ENCODE assay signal across 9 cellular contexts in genomic region chr3:100737334-100737733, GRCh38. TPM values are rescaled to one million over a fixed set of nuclear protein-coding genes. Genes with fewer than 3 reads are reported as not detected.
DNase-seq lines count a peak whose midpoint lies in the region; ATAC-seq, FAIRE-seq and TF ChIP-seq lines count a peak whose summit lies in the region.
"Had no signal": no experiment of that assay in that cellular context is flagged by ENCODE, and none has a peak within 500 bp of the region (broad histone marks: within the 10 kb centered on the region; RNA-seq: fewer than 3 reads in every experiment).

No MANE protein-coding gene starts in this region.

- no peaks in the 10 kb centered on the region for H3K9me1 ChIP-seq in endothelial cell of umbilical vein (replicated peaks; ENCODE audit: control insufficient read depth, extremely low read depth, insufficient read depth, low read length)

- H3K36me3 Mint-ChIP-seq in progenitor cell of endocrine pancreas (ENCODE audit: insufficient read depth), result peaks cover 22% of the 10 kb centered on the region

- no peaks in the 10 kb centered on the region for H3K9me3 ChIP-seq in endothelial cell of umbilical vein (replicated peaks; ENCODE audit: control insufficient read depth, insufficient read depth, low read length)

- CTCF ChIA-PET in endothelial cell of umbilical vein (lab: Charles Lee), result interaction anchor here (0.9 to 5.2 kb wide), 6 partner anchors 11 to 645 kb away, joined by 3 to 47 read pairs (median 8); no protein-coding TSS in a partner anchor

- H3K4me3 ChIP-seq in endothelial cell of umbilical vein (replicated peaks in 1 of 3; ENCODE audit: insufficient read depth in 1 of 3, low read depth in 1 of 3, low read length in 3 of 3), result no peak overlapping the region

- H4K20me1 ChIP-seq in endothelial cell of umbilical vein (replicated peaks; ENCODE audit: control insufficient read depth, extremely low read depth, insufficient read depth, low read length), result peaks cover 3% of the 10 kb centered on the region

- H3K4me1 ChIP-seq in endothelial cell of umbilical vein (ENCODE audit: control insufficient read depth, extremely low read depth, insufficient read depth, low read length), result no peaks in the 10 kb centered on the region

- no peak overlapping the region for H2AFZ ChIP-seq in endothelial cell of umbilical vein (ENCODE audit: low read depth, low read length)

- H3K36me3 ChIP-seq in endothelial cell of umbilical vein (ENCODE audit: control insufficient read depth in 2 of 2, extremely low read depth in 1 of 2, insufficient read depth in 2 of 2, low read length in 2 of 2), result peaks cover 9 to 41% of the 10 kb centered on the region in 2 experiments

- dilution Hi-C loops in endothelial cell of umbilical vein (cut with MboI; ENCODE audit: extremely low pct_ligation_motif_present, low sequenced_read_pairs), result no loop called here

- DNase-seq in DMS53 (lab: John Stamatoyannopoulos, UW) (peak; percentile 35), DMS53 treated with DMSO at 0.1 percent for 48 hours (lab: John Stamatoyannopoulos, UW; ENCODE audit: unreplicated experiment) (no peak), M059J (ENCODE audit: low read depth) (peak; percentile 23), endothelial cell of umbilical vein (ENCODE audit: low read depth, low spot score) (peak; percentile 48), progenitor cell of endocrine pancreas (ENCODE audit: low spot score, unreplicated experiment) (no peak)
- DNase-seq in activated CD4-positive, alpha-beta T cell treated with anti-CD3 and anti-CD28 coated beads for 4 hours, result no peak
- DNase-seq: activated naive CD8-positive, alpha-beta T cell treated with anti-CD3 and anti-CD28 coated beads, Interleukin-2, amount 10 ng/mL, durations not matched to agents 7 days and 5 days had no signal

- H3K27me3 Mint-ChIP-seq in progenitor cell of endocrine pancreas, result no peaks in the 10 kb centered on the region
- H3K27me3 Mint-ChIP-seq: activated naive CD8-positive, alpha-beta T cell treated with anti-CD3 and anti-CD28 coated beads, Interleukin-2, amount 10 ng/mL, durations not matched to agents 7 days and 5 days had no signal

- H3K27ac Mint-ChIP-seq in progenitor cell of endocrine pancreas, result no peak overlapping the region
- H3K27ac Mint-ChIP-seq: activated naive CD8-positive, alpha-beta T cell treated with anti-CD3 and anti-CD28 coated beads, Interleukin-2, amount 10 ng/mL, durations not matched to agents 7 days and 5 days had no signal

- no peaks in the 10 kb centered on the region for H3K27me3 ChIP-seq in endothelial cell of umbilical vein (ENCODE audit: control insufficient read depth in 2 of 2, insufficient read depth in 2 of 2, low read length in 2 of 2)

- H3K4me2 ChIP-seq in endothelial cell of umbilical vein (ENCODE audit: insufficient read depth, low read length), result no peak overlapping the region

- intact Hi-C loops in endothelial cell of umbilical vein (cut with micrococcal nuclease), result loop anchor here (1.0 to 2.0 kb wide), 2 partner anchors 459 to 645 kb away; no protein-coding TSS in a partner anchor

- POLR2A ChIA-PET in endothelial cell of umbilical vein (lab: Charles Lee), result no interaction called here

- H3K79me2 ChIP-seq in endothelial cell of umbilical vein (ENCODE audit: control insufficient read depth, insufficient read depth, low read length), result peaks cover 34% of the 10 kb centered on the region

- H3K9me3 Mint-ChIP-seq in progenitor cell of endocrine pancreas (ENCODE audit: low read depth), result no peaks in the 10 kb centered on the region
- H3K9me3 Mint-ChIP-seq: activated naive CD8-positive, alpha-beta T cell treated with anti-CD3 and anti-CD28 coated beads, Interleukin-2, amount 10 ng/mL, durations not matched to agents 7 days and 5 days had no signal

- no peak for FAIRE-seq in endothelial cell of umbilical vein (lab: Jason Lieb, UNC)

- no peak overlapping the region for H3K27ac ChIP-seq in endothelial cell of umbilical vein (ENCODE audit: insufficient read depth, low read depth, low read length)

- BruUV-seq in endothelial cell of umbilical vein (replicated peaks; lab: Mats Ljungman, UMichigan), result no TSS peak

- peak; percentile 19 to 36 for TF ChIP-seq CTCF in endothelial cell of umbilical vein (IDR thresholded peaks at IDR 0.05; ENCODE audit: extremely low read depth in 1 of 2, insufficient read depth in 1 of 2, low read depth in 1 of 2, low read length in 2 of 2)
- TF ChIP-seq CTCF in progenitor cell of endocrine pancreas (IDR thresholded peaks at IDR 0.05; ENCODE audit: unreplicated experiment), result peak; percentile 28

- ATAC-seq in HG03135 (IDR thresholded peaks at IDR 0.05; ENCODE audit: unreplicated experiment) (no peak), HG02970 (IDR thresholded peaks at IDR 0.05; ENCODE audit: low FRiP score, unreplicated experiment) (no peak)

- no peak overlapping the region for H3K9ac ChIP-seq in endothelial cell of umbilical vein (replicated peaks; ENCODE audit: extremely low read depth, insufficient read depth, low read length)

- H3K4me1 Mint-ChIP-seq in progenitor cell of endocrine pancreas (ENCODE audit: low read depth), result peaks cover 28% of the 10 kb centered on the region

- H3K4me3 Mint-ChIP-seq in progenitor cell of endocrine pancreas (ENCODE audit: low read depth), result no peak overlapping the region
- H3K4me3 Mint-ChIP-seq: activated naive CD8-positive, alpha-beta T cell treated with anti-CD3 and anti-CD28 coated beads, Interleukin-2, amount 10 ng/mL, durations not matched to agents 7 days and 5 days had no signal

- no peak for TF ChIP-seq POLR2A in endothelial cell of umbilical vein (IDR thresholded peaks at IDR 0.05; ENCODE audit: low read depth, low read length)

TF ChIP-seq in endothelial cell of umbilical vein, 7 proteins besides CTCF, POLR2A, EP300 and RAD21:
- TF ChIP-seq JUN (IDR thresholded peaks at IDR 0.05; ENCODE audit: borderline replicate concordance, insufficient read depth, insufficient read length, low read depth) (no peak), EZH2 (IDR thresholded peaks at IDR 0.05; ENCODE audit: borderline replicate concordance, low read depth, low read length, severe bottlenecking) (no peak), MYC (IDR thresholded peaks at IDR 0.05; ENCODE audit: low read depth, low read length) (no peak), FOS (IDR thresholded peaks at IDR 0.05; ENCODE audit: borderline replicate concordance, insufficient read depth, low read length) (no peak), POLR2AphosphoS5 (IDR thresholded peaks at IDR 0.05; ENCODE audit: insufficient read depth, low read depth, low read length) (no peak), GATA2 (IDR thresholded peaks at IDR 0.05; ENCODE audit: insufficient read depth, insufficient read length, low read depth, low read length) (no peak)
- TF ChIP-seq, protein P1, sequence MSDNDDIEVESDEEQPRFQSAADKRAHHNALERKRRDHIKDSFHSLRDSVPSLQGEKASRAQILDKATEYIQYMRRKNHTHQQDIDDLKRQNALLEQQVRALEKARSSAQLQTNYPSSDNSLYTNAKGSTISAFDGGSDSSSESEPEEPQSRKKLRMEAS (IDR thresholded peaks at IDR 0.05; ENCODE audit: insufficient read depth, insufficient read length), result no peak
TF ChIP-seq in endothelial cell of umbilical vein: peak in this region for 0.

RNA-seq across cellular contexts. Expression of gene TFG, which starts 28.0 kb away (rescaled TPM):
- 175 and 189 TPM in 2 replicates for total RNA-seq in M059J (2014; rRNA removed; shearing (Covaris generic))
- 106 and 107 TPM in 2 replicates for total RNA-seq in endothelial cell of umbilical vein
- polyA plus RNA-seq in endothelial cell of umbilical vein, result 154 and 169 TPM in 2 replicates
- polyA plus RNA-seq in endothelial cell of umbilical vein (2011; cell fraction: cytosol; rRNA removed), result 108 and 118 TPM in 2 replicates
- 112 and 118 TPM in 2 replicates for polyA plus RNA-seq in endothelial cell of umbilical vein (2011; cell fraction: nucleus; rRNA removed)
- polyA plus RNA-seq in endothelial cell of umbilical vein (2012), result 79.8 and 94.4 TPM in 2 replicates
- 56.3 and 58.0 TPM in 2 replicates for polyA minus RNA-seq in endothelial cell of umbilical vein
- polyA minus RNA-seq in endothelial cell of umbilical vein (2011; cell fraction: cytosol; rRNA and poly(A)+ RNA removed), result 35.8 TPM
- polyA minus RNA-seq in endothelial cell of umbilical vein (2011; cell fraction: nucleus; rRNA and poly(A)+ RNA removed), result 55.3 and 63.3 TPM in 2 replicates
- total RNA-seq in progenitor cell of endocrine pancreas, result 108 and 111 TPM in 2 replicates

Comparison
In these comparisons a context has a peak if more than half of its experiments do, and no peak if none do; other contexts are left out.
1. DNase-seq: peak in DMS53 (single experiment), M059J (single experiment) and endothelial cell of umbilical vein (single experiment); none in DMS53 treated with DMSO at 0.1 percent for 48 hours (single experiment), progenitor cell of endocrine pancreas (single experiment) and activated CD4-positive, alpha-beta T cell treated with anti-CD3 and anti-CD28 coated beads for 4 hours (0 of 2).